10 cellular contexts compared by ENCODE assay signal in genomic region chr2:191927319-191927867, GRCh38.
DNase-seq lines count a peak whose midpoint lies in the region; ATAC-seq and TF ChIP-seq lines count a peak whose summit lies in the region.
"Had no signal": no experiment of that assay in that cellular context is flagged by ENCODE, and none has a peak within 500 bp of the region (broad histone marks: within the 10 kb centered on the region; RNA-seq: fewer than 3 reads in every experiment).

No MANE protein-coding gene starts in this region.

- in situ Hi-C loops in brain microvascular endothelial cell (cut with HindIII; ENCODE audit: low pct_ligation_motif_present, low sequenced_read_pairs), result no loop called here

- H3K4me1 Mint-ChIP-seq in stimulated activated naive CD8-positive, alpha-beta T cell treated with anti-CD3 and anti-CD28 coated beads, Interleukin-15, amount 100 ng/mL, for 72 hours, result no peaks in the 10 kb centered on the region
- no peaks in the 10 kb centered on the region for H3K4me1 Mint-ChIP-seq in activated naive CD4-positive, alpha-beta T cell treated with anti-CD3 and anti-CD28 coated beads, Interleukin-2, amount 10 ng/mL, durations not matched to agents 7 days and 5 days

- TF ChIP-seq CTCF in LNCaP clone FGC (IDR thresholded peaks at IDR 0.05; ENCODE audit: control insufficient read depth, extremely low read depth, insufficient read depth) (no peak), brain microvascular endothelial cell (IDR thresholded peaks at IDR 0.05; ENCODE audit: low read depth, low read length, missing control alignments) (no peak), lung (IDR thresholded peaks at IDR 0.05; ENCODE audit: control extremely low read depth, extremely low read depth) (no peak), testis (IDR thresholded peaks at IDR 0.05) (no peak)

- intact Hi-C loops in testis (cut with DNase I; ENCODE audit: low total_unique reads), result no loop called here

- peak; percentile 70 for ATAC-seq in lung (ENCODE audit: insufficient read depth, low FRiP score)
- ATAC-seq in stimulated activated naive CD8-positive, alpha-beta T cell treated with anti-CD3 and anti-CD28 coated beads, Interleukin-15, amount 100 ng/mL, for 72 hours, result no peak

- 24 to 63% methylated on average over 4 of the region's 4 CpGs for WGBS in lung, 2 donors
- WGBS in testis, 2 donors, result 49 to 52% methylated on average over 4 of the region's 4 CpGs

- H3K9me3 Mint-ChIP-seq in stimulated activated naive CD8-positive, alpha-beta T cell treated with anti-CD3 and anti-CD28 coated beads, Interleukin-15, amount 100 ng/mL, for 72 hours, result peaks cover 0 to 4% of the 10 kb centered on the region in 2 donors
- no peaks in the 10 kb centered on the region for H3K9me3 Mint-ChIP-seq in activated naive CD4-positive, alpha-beta T cell treated with anti-CD3 and anti-CD28 coated beads, Interleukin-2, amount 10 ng/mL, durations not matched to agents 7 days and 5 days
- H3K9me3 Mint-ChIP-seq: activated naive CD4-positive, alpha-beta T cell treated with anti-CD3 and anti-CD28 coated beads for 36 hours had no signal

- H3K36me3 ChIP-seq in brain microvascular endothelial cell (replicated peaks), result no peaks in the 10 kb centered on the region
- no peaks in the 10 kb centered on the region for H3K36me3 ChIP-seq in lung (ENCODE audit: control insufficient read depth in 2 of 2, insufficient read depth in 2 of 2, low read length in 2 of 2)
- no peaks in the 10 kb centered on the region for H3K36me3 ChIP-seq in testis (ENCODE audit: low read depth, missing control alignments)

- no peak overlapping the region for H3K4me3 Mint-ChIP-seq in stimulated activated naive CD8-positive, alpha-beta T cell treated with anti-CD3 and anti-CD28 coated beads, Interleukin-15, amount 100 ng/mL, for 72 hours
- H3K4me3 Mint-ChIP-seq in activated naive CD4-positive, alpha-beta T cell treated with anti-CD3 and anti-CD28 coated beads, Interleukin-2, amount 10 ng/mL, durations not matched to agents 7 days and 5 days, result no peak overlapping the region
- H3K4me3 Mint-ChIP-seq: activated naive CD4-positive, alpha-beta T cell treated with anti-CD3 and anti-CD28 coated beads for 36 hours had no signal

- peaks cover 4 to 16% of the 10 kb centered on the region in 2 donors for H3K4me1 ChIP-seq in lung (ENCODE audit: control insufficient read depth in 2 of 2, insufficient read depth in 2 of 2, low read length in 2 of 2)
- H3K4me1 ChIP-seq in testis, result no peaks in the 10 kb centered on the region

- H3K9me3 ChIP-seq in lung (ENCODE audit: control insufficient read depth in 2 of 2, insufficient read depth in 1 of 2, low read length in 1 of 2), result no peaks in the 10 kb centered on the region
- no peaks in the 10 kb centered on the region for H3K9me3 ChIP-seq in testis

- no peaks in the 10 kb centered on the region for H3K27me3 ChIP-seq in brain microvascular endothelial cell (replicated peaks)
- H3K27me3 ChIP-seq in lung (ENCODE audit: control insufficient read depth, insufficient read depth), result no peaks in the 10 kb centered on the region
- H3K27me3 ChIP-seq in testis, result no peaks in the 10 kb centered on the region

- no peaks in the 10 kb centered on the region for H3K27me3 Mint-ChIP-seq in stimulated activated naive CD8-positive, alpha-beta T cell treated with anti-CD3 and anti-CD28 coated beads, Interleukin-15, amount 100 ng/mL, for 72 hours
- H3K27me3 Mint-ChIP-seq in activated naive CD4-positive, alpha-beta T cell treated with anti-CD3 and anti-CD28 coated beads, Interleukin-2, amount 10 ng/mL, durations not matched to agents 7 days and 5 days, result peaks cover 3% of the 10 kb centered on the region

- H3K4me3 ChIP-seq in LNCaP clone FGC (ENCODE audit: low read depth, low read length) (no peak overlapping the region), brain microvascular endothelial cell (ENCODE audit: low read depth, low read length) (no peak overlapping the region), lung (no peak overlapping the region), testis (no peak overlapping the region)

- no peak for TF ChIP-seq POLR2A in testis (IDR thresholded peaks at IDR 0.05)

- no peaks in the 10 kb centered on the region for H3K36me3 Mint-ChIP-seq in activated naive CD4-positive, alpha-beta T cell treated with anti-CD3 and anti-CD28 coated beads, Interleukin-2, amount 10 ng/mL, durations not matched to agents 7 days and 5 days

- CTCF ChIA-PET in activated naive CD4-positive, alpha-beta T cell treated with anti-CD3 and anti-CD28 coated beads, Interleukin-2, amount 10 ng/mL, durations not matched to agents 7 days and 5 days (lab: Charles Lee), result no interaction called here

- H3K27ac ChIP-seq in brain microvascular endothelial cell (no peak overlapping the region), lung (ENCODE audit: low read depth in 1 of 2, low read length in 1 of 2) (no peak overlapping the region), testis (no peak overlapping the region)

- H3K27ac Mint-ChIP-seq in stimulated activated naive CD8-positive, alpha-beta T cell treated with anti-CD3 and anti-CD28 coated beads, Interleukin-15, amount 100 ng/mL, for 72 hours, result no peak overlapping the region
- no peak overlapping the region for H3K27ac Mint-ChIP-seq in activated naive CD4-positive, alpha-beta T cell treated with anti-CD3 and anti-CD28 coated beads, Interleukin-2, amount 10 ng/mL, durations not matched to agents 7 days and 5 days
- H3K27ac Mint-ChIP-seq: activated naive CD4-positive, alpha-beta T cell treated with anti-CD3 and anti-CD28 coated beads for 36 hours had no signal

- DNase-seq in DMS 273 (lab: John Stamatoyannopoulos, UW; ENCODE audit: unreplicated experiment), result peak; percentile 80
- DNase-seq in LNCaP clone FGC (ENCODE audit: low read depth), result peak; percentile 56
- DNase-seq in brain microvascular endothelial cell, result peak; percentile 92
- DNase-seq in lung (ENCODE audit: low spot score), result peak; percentile 88
- DNase-seq in stimulated activated naive CD8-positive, alpha-beta T cell treated with anti-CD3 and anti-CD28 coated beads, Interleukin-15, amount 100 ng/mL, for 72 hours, result no peak
- no peak for DNase-seq in activated naive CD4-positive, alpha-beta T cell treated with anti-CD3 and anti-CD28 coated beads, Interleukin-2, amount 10 ng/mL, durations not matched to agents 7 days and 5 days
- DNase-seq in testis, result no peak
- no peak for DNase-seq in NCI-H2081 treated with DMSO at 0.1 percent for 48 hours (lab: John Stamatoyannopoulos, UW)
- DNase-seq: activated naive CD4-positive, alpha-beta T cell treated with anti-CD3 and anti-CD28 coated beads for 36 hours; retina had no signal

Comparison
In these comparisons a context has a peak if more than half of its experiments do, and no peak if none do; other contexts are left out.
1. DNase-seq: peak in DMS 273 (single experiment), LNCaP clone FGC (single experiment), brain microvascular endothelial cell (single experiment) and lung (single experiment); none in stimulated activated naive CD8-positive, alpha-beta T cell treated with anti-CD3 and anti-CD28 coated beads, Interleukin-15, amount 100 ng/mL, for 72 hours (0 of 2), activated naive CD4-positive, alpha-beta T cell treated with anti-CD3 and anti-CD28 coated beads, Interleukin-2, amount 10 ng/mL, durations not matched to agents 7 days and 5 days (single experiment), testis (single experiment) and NCI-H2081 treated with DMSO at 0.1 percent for 48 hours (single experiment).